ENCODE assay signal across 8 cellular contexts in genomic region chr19:53394974-53395839, GRCh38. TPM values are rescaled to one million over a fixed set of nuclear protein-coding genes. Genes with fewer than 3 reads are reported as not detected.
A peak's percentile ranks its signal among the peaks of the same experiment; 100 is the strongest.
DNase-seq lines count a peak whose midpoint lies in the region; TF ChIP-seq lines count a peak whose summit lies in the region.

Gene ZNF765, plus strand, starts transcription at chr19:53395149. Its CDS starts 2,867 bp downstream, at chr19:53398016.

- H3K27ac Mint-ChIP-seq in endothelial cell (ENCODE audit: unreplicated experiment) = peak within 1 kb of the TSS; percentile 91
- H3K27ac Mint-ChIP-seq in mesothelial cell of epicardium = peak within 1 kb of the TSS; percentile 98

- peaks cover 13% of the 10 kb centered on the region for H3K4me1 Mint-ChIP-seq in endothelial cell (ENCODE audit: unreplicated experiment)
- H3K4me1 Mint-ChIP-seq in mesothelial cell of epicardium = peaks cover 22% of the 10 kb centered on the region

- peaks cover 18% of the 10 kb centered on the region for H3K36me3 Mint-ChIP-seq in endothelial cell (ENCODE audit: low read depth, unreplicated experiment)
- peaks cover 11% of the 10 kb centered on the region for H3K36me3 Mint-ChIP-seq in mesothelial cell of epicardium

- H3K27me3 Mint-ChIP-seq in endothelial cell (ENCODE audit: unreplicated experiment) (peaks cover 10% of the 10 kb centered on the region), mesothelial cell of epicardium (ENCODE audit: low read depth) (no peaks in the 10 kb centered on the region)

- no peak for TF ChIP-seq CTCF in GM20000 (IDR thresholded peaks at IDR 0.05; ENCODE audit: extremely low read depth, missing control alignments)
- peak; percentile 77 for TF ChIP-seq CTCF in endothelial cell (IDR thresholded peaks at IDR 0.05; ENCODE audit: unreplicated experiment)
- peak; percentile 62 for TF ChIP-seq CTCF in mesothelial cell of epicardium (IDR thresholded peaks at IDR 0.05; ENCODE audit: unreplicated experiment)

- H3K4me3 Mint-ChIP-seq in endothelial cell (ENCODE audit: unreplicated experiment) = peak within 1 kb of the TSS; percentile 93
- peak within 1 kb of the TSS; percentile 96 for H3K4me3 Mint-ChIP-seq in mesothelial cell of epicardium

- DNase-seq in COR-L47 (lab: John Stamatoyannopoulos, UW) (peak; percentile 78), GM20000 (ENCODE audit: low spot score) (peak; percentile 93), HUDEP-2 (lab: John Stamatoyannopoulos, UW; ENCODE audit: unreplicated experiment in 76 of 76) (peak in 75 of 76 experiments; percentile 28 to 98 (median 90)), NOMO-1 treated with DMSO at 0.1 percent for 48 hours (lab: John Stamatoyannopoulos, UW; ENCODE audit: unreplicated experiment) (peak; percentile 88), endothelial cell (ENCODE audit: low spot score) (peak; percentile 96), mesothelial cell of epicardium (ENCODE audit: low spot score in 2 of 2, unreplicated experiment in 2 of 2) (peak; percentile 93 to 99)
- DNase-seq in activated CD8-positive, alpha-beta memory T cell treated with anti-CD3 and anti-CD28 coated beads, Interleukin-2, amount 50 U/mL, for 1 hour (ENCODE audit: extremely low read depth) = peak; percentile 86
- DNase-seq in stimulated activated CD8-positive, alpha-beta memory T cell treated with anti-CD3 and anti-CD28 coated beads, Interleukin-15, amount 100 ng/mL, for 4 hours (ENCODE audit: low read depth in 2 of 2) = peak; percentile 94 to 95

- H3K9me3 Mint-ChIP-seq in endothelial cell (ENCODE audit: unreplicated experiment) (no peaks in the 10 kb centered on the region), mesothelial cell of epicardium (peaks cover 5% of the 10 kb centered on the region)

RNA-seq across cellular contexts. Expression of gene ZNF765, which starts in this region (rescaled TPM):
- total RNA-seq in endothelial cell (ENCODE audit: unreplicated experiment) (17.8 TPM), mesothelial cell of epicardium (15.5 to 17.7 TPM (median 16.1 TPM) in 3 replicates)

Comparison
In these comparisons a context has a peak if more than half of its experiments do, and no peak if none do; other contexts are left out.
1. Peak in every context shown above with its lines: DNase-seq.